In genomic region chr5:40622463-40623252, GRCh38 we compare ENCODE assay signal across 15 cellular contexts. TPM values are rescaled to one million over a fixed set of nuclear protein-coding genes. Genes with fewer than 3 reads are reported as not detected.
"Had no signal": no experiment of that assay in that cellular context is flagged by ENCODE, and none has a peak within 500 bp of the region (broad histone marks: within the 10 kb centered on the region; RNA-seq: fewer than 3 reads in every experiment).

No MANE protein-coding gene starts in this region.

- DNase-seq: activated naive CD8-positive, alpha-beta T cell treated with anti-CD3 and anti-CD28 coated beads, Interleukin-2, amount 50 U/mL, for 24 hours; activated T-cell treated with anti-CD3 and anti-CD28 coated beads, Interleukin-2, amount 50 U/mL, for 24 hours; effector CD8-positive, alpha-beta T cell; hypothalamus; left cardiac atrium; natural killer cell; posterior cingulate gyrus; SK-N-SH had no signal

- H3K27ac ChIP-seq: cardiac muscle cell, coronary artery, tibial nerve had no signal

- H3K27me3 ChIP-seq: cardiac muscle cell, tibial nerve had no signal

- H3K9ac ChIP-seq: SK-N-SH had no signal

- H3K36me3 ChIP-seq: cardiac muscle cell, tibial nerve had no signal

- H3K4me3 ChIP-seq: cardiac muscle cell, coronary artery, smooth muscle cell, tibial nerve had no signal

- H3K4me3 Mint-ChIP-seq: activated CD4-positive, alpha-beta T cell treated with anti-CD3 and anti-CD28 coated beads, Interleukin-2, amount 10 ng/mL, durations not matched to agents 7 days and 5 days; activated naive CD8-positive, alpha-beta T cell treated with anti-CD3 and anti-CD28 coated beads, Interleukin-2, amount 50 U/mL, for 24 hours; activated T-cell treated with anti-CD3 and anti-CD28 coated beads, Interleukin-2, amount 50 U/mL, for 24 hours; immature natural killer cell; natural killer cell; T-helper 1 cell treated with Interleukin-12 subunit alpha and Interleukin-12 subunit beta and Interleukin-4 antibody, amounts not matched to agents 30 μg/mL and 1 μg/mL, for 36 hours had no signal

- H3K9me3 Mint-ChIP-seq: activated naive CD8-positive, alpha-beta T cell treated with anti-CD3 and anti-CD28 coated beads, Interleukin-2, amount 50 U/mL, for 24 hours; activated T-cell treated with anti-CD3 and anti-CD28 coated beads, Interleukin-2, amount 50 U/mL, for 24 hours; immature natural killer cell; natural killer cell; T-helper 1 cell treated with Interleukin-12 subunit alpha and Interleukin-12 subunit beta and Interleukin-4 antibody, amounts not matched to agents 30 μg/mL and 1 μg/mL, for 36 hours had no signal

- H3K27me3 Mint-ChIP-seq: activated CD4-positive, alpha-beta T cell treated with anti-CD3 and anti-CD28 coated beads, Interleukin-2, amount 10 ng/mL, durations not matched to agents 7 days and 5 days; activated naive CD8-positive, alpha-beta T cell treated with anti-CD3 and anti-CD28 coated beads, Interleukin-2, amount 50 U/mL, for 24 hours; activated T-cell treated with anti-CD3 and anti-CD28 coated beads, Interleukin-2, amount 50 U/mL, for 24 hours had no signal

- H3K4me1 ChIP-seq: tibial nerve had no signal

- H3K27ac Mint-ChIP-seq: activated naive CD8-positive, alpha-beta T cell treated with anti-CD3 and anti-CD28 coated beads, Interleukin-2, amount 50 U/mL, for 24 hours; activated T-cell treated with anti-CD3 and anti-CD28 coated beads, Interleukin-2, amount 50 U/mL, for 24 hours; natural killer cell had no signal

- H3K36me3 Mint-ChIP-seq: immature natural killer cell, natural killer cell had no signal

- H3K9me3 ChIP-seq: SK-N-SH, tibial nerve had no signal

- ATAC-seq: left cardiac atrium had no signal

RNA-seq across cellular contexts. Expression of gene PTGER4, which starts 57.1 kb away (rescaled TPM):
- polyA plus RNA-seq: SK-N-SH had no signal
